Comparison of ENCODE assay signal across 11 cellular contexts in genomic region chr7:4742852-4743251, GRCh38. TPM values are rescaled to one million over a fixed set of nuclear protein-coding genes. Genes with fewer than 3 reads are reported as not detected.
DNase-seq lines count a peak whose midpoint lies in the region; ATAC-seq, FAIRE-seq and TF ChIP-seq lines count a peak whose summit lies in the region.
"Had no signal": no experiment of that assay in that cellular context is flagged by ENCODE, and none has a peak within 500 bp of the region (broad histone marks: within the 10 kb centered on the region; RNA-seq: fewer than 3 reads in every experiment).

No MANE protein-coding gene starts in this region.

- no peak overlapping the region for H2AFZ ChIP-seq in K562 (ENCODE audit: low read depth, low read length)
- no peak overlapping the region for H2AFZ ChIP-seq in mesenchymal stem cell (ENCODE audit: low read depth, low read length)

- H3K36me3 ChIP-seq in K562 (ENCODE audit: control insufficient read depth, insufficient read depth, low read length) (peaks cover 59% of the 10 kb centered on the region), mesenchymal stem cell (ENCODE audit: control insufficient read depth in 1 of 2, insufficient read depth in 2 of 2, low read depth in 1 of 2, low read length in 2 of 2) (peaks cover 34 to 44% of the 10 kb centered on the region in 2 experiments), transverse colon (peaks cover 0 to 3% (median 0%) of the 10 kb centered on the region in 4 donors)

- H2BK5ac ChIP-seq in mesenchymal stem cell (ENCODE audit: low read depth, low read length, poor library complexity, severe bottlenecking) = no peak overlapping the region

- H4K91ac ChIP-seq in mesenchymal stem cell (ENCODE audit: low read length) = no peak overlapping the region

- H2BK120ac ChIP-seq in mesenchymal stem cell (ENCODE audit: low read depth, low read length) = no peak overlapping the region

- H3K27ac ChIP-seq in K562 (ENCODE audit: extremely low read depth, low read depth, low read length) = no peak overlapping the region
- no peak overlapping the region for H3K27ac ChIP-seq in mesenchymal stem cell (ENCODE audit: low read length, poor library complexity, severe bottlenecking)
- H3K27ac ChIP-seq in transverse colon = peak overlapping the region; percentile 96 to 99 (median 98)

- no peak for FAIRE-seq in K562 (lab: Jason Lieb, UNC)

- H3K4me2 ChIP-seq in K562 (ENCODE audit: insufficient read depth, low read length) (no peak overlapping the region), mesenchymal stem cell (ENCODE audit: low read length, poor library complexity, severe bottlenecking) (no peak overlapping the region)

- H3K27me3 ChIP-seq in K562 (ENCODE audit: control insufficient read depth in 2 of 2, insufficient read depth in 2 of 2, low read length in 2 of 2) (no peaks in the 10 kb centered on the region), mesenchymal stem cell (ENCODE audit: control insufficient read depth in 1 of 2, insufficient read depth in 1 of 2, low read length in 2 of 2) (no peaks in the 10 kb centered on the region), transverse colon (no peaks in the 10 kb centered on the region)
- H3K27me3 ChIP-seq: upper lobe of right lung had no signal

- no peaks in the 10 kb centered on the region for H3K9me3 ChIP-seq in K562 (replicated peaks; ENCODE audit: control insufficient read depth, insufficient read depth, low read depth, low read length)
- no peaks in the 10 kb centered on the region for H3K9me3 ChIP-seq in mesenchymal stem cell (ENCODE audit: control insufficient read depth, low read length)
- H3K9me3 ChIP-seq in transverse colon = no peaks in the 10 kb centered on the region
- H3K9me3 ChIP-seq: upper lobe of right lung had no signal

- no peaks in the 10 kb centered on the region for H3K27me3 Mint-ChIP-seq in activated naive CD4-positive, alpha-beta T cell treated with anti-CD3 and anti-CD28 coated beads, Interleukin-2, amount 50 U/mL, for 24 hours

- no peak overlapping the region for H3K4me3 ChIP-seq in K562
- no peak overlapping the region for H3K4me3 ChIP-seq in mesenchymal stem cell (ENCODE audit: insufficient read depth in 1 of 2, low read depth in 1 of 2, low read length in 2 of 2)
- H3K4me3 ChIP-seq in transverse colon = no peak overlapping the region
- H3K4me3 ChIP-seq: upper lobe of right lung had no signal

- H3K9me1 ChIP-seq in K562 (ENCODE audit: control insufficient read depth, insufficient read depth, low read length) = peaks cover 3% of the 10 kb centered on the region

- POLR2A ChIA-PET in K562 (lab: Yijun Ruan, JAX) = interaction anchor here (0.9 kb wide), 1 partner anchor 18 kb away, joined by 4 read pairs; no protein-coding TSS in a partner anchor

- no peak for TF ChIP-seq POLR2A in K562 (conservative IDR thresholded peaks at IDR 0.05)
- no peak for TF ChIP-seq POLR2A in transverse colon (IDR thresholded peaks at IDR 0.05)

- no peak for DNase-seq in activated naive CD4-positive, alpha-beta T cell treated with Interleukin-2 at 50 U/mL for 16 hours
- no peak for DNase-seq in K562 (ENCODE audit: extremely low read depth in 1 of 4, low spot score in 3 of 4)
- DNase-seq in mesenchymal stem cell = no peak
- DNase-seq in transverse colon = no peak
- no peak for DNase-seq in AML-193 (lab: John Stamatoyannopoulos, UW)
- no peak for DNase-seq in head of caudate nucleus
- DNase-seq: foreskin fibroblast, GF-D8, upper lobe of right lung had no signal

- peak overlapping the region; percentile 41 to 77 for H3K18ac ChIP-seq in mesenchymal stem cell (ENCODE audit: low read depth in 1 of 2, low read length in 2 of 2)

- CTCF ChIA-PET in K562 (lab: Yijun Ruan, JAX; ENCODE audit: low intra/inter-chr PET ratio) = no interaction called here

- no peak overlapping the region for H3K14ac ChIP-seq in mesenchymal stem cell (ENCODE audit: low read length in 2 of 2)

- peaks cover 82% of the 10 kb centered on the region for H3K4me1 Mint-ChIP-seq in activated naive CD4-positive, alpha-beta T cell treated with anti-CD3 and anti-CD28 coated beads, Interleukin-2, amount 50 U/mL, for 24 hours

- BruUV-seq in K562 (replicated peaks; lab: Mats Ljungman, UMichigan) = no TSS peak

- H3K9me3 Mint-ChIP-seq in activated naive CD4-positive, alpha-beta T cell treated with anti-CD3 and anti-CD28 coated beads, Interleukin-2, amount 50 U/mL, for 24 hours = no peaks in the 10 kb centered on the region

- peak overlapping the region; percentile 12 for H3K27ac Mint-ChIP-seq in activated naive CD4-positive, alpha-beta T cell treated with anti-CD3 and anti-CD28 coated beads, Interleukin-2, amount 50 U/mL, for 24 hours

- H3K23ac ChIP-seq in mesenchymal stem cell (ENCODE audit: low read length in 2 of 2) = no peak overlapping the region

- peaks cover 5% of the 10 kb centered on the region; the same call in 1 of the 2 replicates for H4K20me1 ChIP-seq in K562 (replicated peaks; ENCODE audit: control insufficient read depth, insufficient read depth, low read length)

- H2BK12ac ChIP-seq in mesenchymal stem cell (ENCODE audit: low read length in 2 of 2) = peak overlapping the region; percentile 49 to 83

- no peak for ATAC-seq in K562
- no peak for ATAC-seq in HG02970 (IDR thresholded peaks at IDR 0.05; ENCODE audit: low FRiP score, unreplicated experiment)
- ATAC-seq: upper lobe of right lung had no signal

- peak overlapping the region in 1 of 2 experiments; percentile 41 for H3K4ac ChIP-seq in mesenchymal stem cell (ENCODE audit: low read depth in 1 of 2, low read length in 2 of 2)

- peaks cover 32 to 52% of the 10 kb centered on the region in 2 experiments for H3K4me1 ChIP-seq in K562 (replicated peaks in 1 of 2; ENCODE audit: control insufficient read depth in 2 of 2, insufficient read depth in 2 of 2, low read length in 2 of 2)
- H3K4me1 ChIP-seq in mesenchymal stem cell (ENCODE audit: control insufficient read depth, insufficient read depth, low read depth, low read length) = peaks cover 55% of the 10 kb centered on the region
- peaks cover 31 to 84% (median 62%) of the 10 kb centered on the region in 4 donors for H3K4me1 ChIP-seq in transverse colon

- peak overlapping the region; percentile 9 for H2AK5ac ChIP-seq in mesenchymal stem cell (ENCODE audit: low read length, severe bottlenecking)

- 89% methylated on average over 7 of the region's 10 CpGs for WGBS in K562 (ENCODE audit: insufficient coverage, low coverage, missing lambda C conversion rate)
- WGBS in mesenchymal stem cell = 92% methylated on average over 10 of the region's 10 CpGs
- WGBS in transverse colon (ENCODE audit: low coverage in 1 of 2), 2 donors = 89% methylated on average over 10 of the region's 10 CpGs; no CpG with 5 or more reads in 1 of the 2 donors

- no peak overlapping the region for H4K8ac ChIP-seq in mesenchymal stem cell (ENCODE audit: low read length)

- H3K36me3 Mint-ChIP-seq in activated naive CD4-positive, alpha-beta T cell treated with anti-CD3 and anti-CD28 coated beads, Interleukin-2, amount 50 U/mL, for 24 hours = peaks cover 11% of the 10 kb centered on the region

- H3K4me3 Mint-ChIP-seq in activated naive CD4-positive, alpha-beta T cell treated with anti-CD3 and anti-CD28 coated beads, Interleukin-2, amount 50 U/mL, for 24 hours = no peak overlapping the region

- peaks cover 26% of the 10 kb centered on the region for H3K79me1 ChIP-seq in mesenchymal stem cell (replicated peaks; ENCODE audit: low read length, poor library complexity, severe bottlenecking)

- H3K9ac ChIP-seq in K562 (ENCODE audit: insufficient read depth in 1 of 2, low read depth in 2 of 2, low read length in 2 of 2) (no peak overlapping the region), mesenchymal stem cell (ENCODE audit: low read length) (peak overlapping the region; percentile 15)

- H2BK15ac ChIP-seq in mesenchymal stem cell (ENCODE audit: low read depth, poor library complexity, severe bottlenecking) = peak overlapping the region; percentile 36

- intact Hi-C loops in K562 (cut with micrococcal nuclease) (no loop called here), transverse colon (cut with DNase I; ENCODE audit: low total_unique reads) (no loop called here), head of caudate nucleus (cut with DNase I) (no loop called here)

- no peak for TF ChIP-seq RAD21 in K562 (CRISPR knock-in tag; conservative IDR thresholded peaks at IDR 0.05 in 1 of 2, IDR thresholded peaks at IDR 0.05 in 1 of 2)

- no peak for TF ChIP-seq EP300 in K562 (IDR thresholded peaks at IDR 0.05; ENCODE audit: low read length)
- no peak for TF ChIP-seq EP300 in transverse colon (IDR thresholded peaks at IDR 0.05; ENCODE audit: low read depth)

- no peak for TF ChIP-seq CTCF in K562 (IDR thresholded peaks at IDR 0.05 in 2 of 3, conservative IDR thresholded peaks at IDR 0.05 in 1 of 3; ENCODE audit: insufficient read depth in 2 of 3, low read depth in 1 of 3, low read length in 3 of 3)
- no peak for TF ChIP-seq CTCF in transverse colon (IDR thresholded peaks at IDR 0.05)

- in situ Hi-C loops in K562 (cut with MboI) = no loop called here
- in situ Hi-C loops in transverse colon (cut with MboI; ENCODE audit: low pct_ligation_motif_present in 1 of 4, low pct_unique_long_range_greater_than_20kb in 1 of 4, low sequenced_read_pairs in 3 of 4) = loop anchor here in 1 of 4 donors (10.0 kb wide), 1 partner anchor 58 kb away; the partner anchor contains the start of gene FOXK1

- H3K79me2 ChIP-seq in K562 (ENCODE audit: control insufficient read depth, insufficient read depth, low read length) = peaks cover 44% of the 10 kb centered on the region

RNA-seq across cellular contexts. Expression of gene AP5Z1, which starts 32.6 kb away (rescaled TPM):
- total RNA-seq in K562 (2011; cell fraction: chromatin; rRNA removed; ENCODE audit: low replicate concordance) = 41.6 and 134 TPM in 2 replicates
- total RNA-seq in K562 (2011; cell fraction: nucleolus; rRNA removed) = 104 and 127 TPM in 2 replicates
- 53.1 and 59.0 TPM in 2 replicates for total RNA-seq in K562 (2011; cell fraction: nucleoplasm; rRNA removed)
- 19.8 and 23.1 TPM in 2 replicates for total RNA-seq in K562 (2014; rRNA removed)
- total RNA-seq in K562 (2014; rRNA removed; fragmentation: Illumina TruSeq; extraction: Trizol) = 2.7 and 3.3 TPM in 2 replicates
- total RNA-seq in K562 (2015; rRNA removed; fragmentation: Illumina TruSeq; extraction: Trizol) = 11.1 and 12.6 TPM in 2 replicates
- total RNA-seq in K562 (2021) = 25.6 and 31.1 TPM in 2 replicates
- polyA plus RNA-seq in K562 (2011; rRNA removed) = 6.4 and 13.9 TPM in 2 replicates
- 8.3 and 24.8 TPM in 2 replicates for polyA plus RNA-seq in K562 (2011; cell fraction: cytosol; rRNA removed)
- polyA plus RNA-seq in K562 (2011; cell fraction: nucleus; rRNA removed) = 60.3 and 105 TPM in 2 replicates
- 21.4 and 42.0 TPM in 2 replicates for polyA plus RNA-seq in K562 (2012)
- 4.1 and 9.6 TPM in 2 replicates for polyA plus RNA-seq in K562 (2014; fragmentation: Illumina TruSeq; extraction: Trizol)
- under 1 TPM; 0.06 to 0.98 TPM for polyA plus RNA-seq in K562 (2014; fragmentation: Nextera tagmentation; extraction: Ambion mirVana)
- polyA plus RNA-seq in K562 (2014; rRNA removed) = 22.1 and 26.3 TPM in 2 replicates
- 2.1 and 3.0 TPM in 2 replicates for polyA minus RNA-seq in K562 (2011; rRNA and poly(A)+ RNA removed)
- polyA minus RNA-seq in K562 (2011; cell fraction: cytosol; rRNA and poly(A)+ RNA removed) = 8.8 and 9.3 TPM in 2 replicates
- polyA minus RNA-seq in K562 (2011; cell fraction: nucleus; rRNA and poly(A)+ RNA removed) = 28.7 and 31.2 TPM in 2 replicates
- 30.2 TPM for polyA plus RNA-seq in mesenchymal stem cell (2013, experiment 1 of 2)
- 30.0 TPM for polyA plus RNA-seq in mesenchymal stem cell (2013, experiment 2 of 2)
- total RNA-seq in transverse colon = 100 to 1,000 TPM in 1 of 4 donors, 10 to 100 TPM in 3; 36.6 to 111 (median 44.5) TPM

Comparison
In these comparisons a context has a peak if more than half of its experiments do, and no peak if none do; other contexts are left out.
1. H3K27ac ChIP-seq: peak in transverse colon (4 of 4); none in K562 (single experiment) and mesenchymal stem cell (single experiment).